18 cellular contexts compared by ENCODE assay signal in the genomic region with DNA sequence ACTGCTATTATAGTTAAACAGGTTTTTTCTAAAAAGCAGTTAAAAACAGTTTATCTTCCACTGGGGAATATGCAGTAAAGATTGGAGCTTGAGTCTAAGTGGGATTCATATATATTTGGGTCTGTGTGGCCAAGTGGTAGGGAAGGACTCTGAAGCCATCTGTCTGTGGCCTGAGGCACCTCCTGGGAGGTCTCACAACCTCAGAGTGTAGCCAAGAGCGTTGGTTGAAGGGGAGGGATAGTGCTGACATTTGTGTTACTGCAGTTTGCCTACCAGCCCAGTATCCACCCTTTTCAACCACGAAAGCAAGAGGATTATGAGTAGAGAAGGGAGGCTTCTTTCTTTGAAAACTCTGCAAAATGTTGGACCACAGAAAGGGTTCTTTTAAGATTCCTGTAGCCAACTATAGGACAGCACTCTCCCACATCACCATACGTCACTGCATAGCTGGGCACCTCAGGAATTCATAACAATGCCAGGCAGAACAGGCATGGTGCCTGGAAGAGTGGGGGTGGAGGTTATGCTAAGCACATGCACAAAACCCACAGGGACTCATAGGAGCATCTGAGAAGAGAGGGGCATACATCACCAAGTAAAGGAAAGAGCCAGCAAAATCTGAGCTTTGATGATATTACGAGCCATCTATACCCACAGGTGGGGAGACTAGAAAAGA.
A peak's percentile ranks its signal among the peaks of the same experiment; 100 is the strongest.
DNase-seq lines count a peak whose midpoint lies in the region; TF ChIP-seq lines count a peak whose summit lies in the region.
"Had no signal": no experiment of that assay in that cellular context is flagged by ENCODE, and none has a peak within 500 bp of the region (broad histone marks: within the 10 kb centered on the region; RNA-seq: fewer than 3 reads in every experiment).

No MANE protein-coding gene starts in this region.

- H3K9ac ChIP-seq in mesendoderm (ENCODE audit: low read length), result no peak overlapping the region

- H3K4me1 Mint-ChIP-seq in MCF 10A (ENCODE audit: insufficient read depth, unreplicated experiment), result no peaks in the 10 kb centered on the region
- H3K4me1 Mint-ChIP-seq: naive B cell had no signal

- H3K4ac ChIP-seq in mesendoderm (ENCODE audit: low read depth, low read length), result no peak overlapping the region

- no peaks in the 10 kb centered on the region for H3K27me3 ChIP-seq in mesendoderm (ENCODE audit: insufficient read depth, low read length, poor library complexity)
- H3K27me3 ChIP-seq: dorsolateral prefrontal cortex, upper lobe of right lung had no signal

- no TSS peak for BruUV-seq in MCF 10A (replicated peaks; lab: Mats Ljungman, UMichigan)

- no peak for TF ChIP-seq CTCF in MCF 10A (IDR thresholded peaks at IDR 0.05; ENCODE audit: unreplicated experiment)

- H3K79me2 ChIP-seq in mesendoderm (ENCODE audit: control insufficient read depth, insufficient read depth, low read length), result no peaks in the 10 kb centered on the region

- H3K4me1 ChIP-seq in mesendoderm (ENCODE audit: control insufficient read depth, low read depth, low read length), result no peaks in the 10 kb centered on the region
- H3K4me1 ChIP-seq: upper lobe of right lung had no signal

- H4K8ac ChIP-seq in mesendoderm (ENCODE audit: low read depth, low read length), result no peak overlapping the region

- no peak overlapping the region for H2BK5ac ChIP-seq in mesendoderm (ENCODE audit: low read length)

- H3K23ac ChIP-seq in mesendoderm (ENCODE audit: low read length), result no peak overlapping the region

- no peak overlapping the region for H3K27ac Mint-ChIP-seq in MCF 10A (ENCODE audit: low read depth, unreplicated experiment)
- H3K27ac Mint-ChIP-seq: H9 had no signal

- H4K5ac ChIP-seq in mesendoderm (ENCODE audit: low read length), result no peak overlapping the region

- H3K27me3 Mint-ChIP-seq in MCF 10A (ENCODE audit: insufficient read depth, unreplicated experiment), result peaks cover 74% of the 10 kb centered on the region

- no peak overlapping the region for H3K18ac ChIP-seq in mesendoderm (ENCODE audit: low read length)

- H2BK120ac ChIP-seq in mesendoderm (ENCODE audit: low read depth, low read length), result no peak overlapping the region

- no peak overlapping the region for H2AK5ac ChIP-seq in mesendoderm (ENCODE audit: low read length)

- H3K36me3 Mint-ChIP-seq in MCF 10A (ENCODE audit: insufficient read depth, unreplicated experiment), result no peaks in the 10 kb centered on the region
- H3K36me3 Mint-ChIP-seq: naive B cell had no signal

- no peaks in the 10 kb centered on the region for H3K9me3 Mint-ChIP-seq in MCF 10A (ENCODE audit: unreplicated experiment)
- H3K9me3 Mint-ChIP-seq: H9 had no signal

- no peak overlapping the region for H2BK15ac ChIP-seq in mesendoderm (replicated peaks; ENCODE audit: low read depth)

- DNase-seq in DMS 273 (lab: John Stamatoyannopoulos, UW; ENCODE audit: unreplicated experiment) (peak; percentile 67), LHCN-M2 (ENCODE audit: low read depth) (peak; percentile 80), MCF 10A (ENCODE audit: unreplicated experiment) (peak; percentile 31), mesendoderm (peak; percentile 43), globus pallidus (ENCODE audit: low spot score) (no peak), foreskin melanocyte (no peak), NCI-H1048 (lab: John Stamatoyannopoulos, UW) (no peak)
- no peak for DNase-seq in activated CD4-positive, CD25-positive, alpha-beta regulatory T cell (lab: John Stamatoyannopoulos, UW)
- DNase-seq: activated CD4-positive, alpha-beta T cell treated with anti-CD3 and anti-CD28 coated beads for 1 hour; amniotic stem cell; DND-41; dorsolateral prefrontal cortex; foreskin fibroblast; H9; naive B cell; NCI-H2107; retina; upper lobe of right lung had no signal

- H3K36me3 ChIP-seq in mesendoderm (ENCODE audit: control insufficient read depth, insufficient read depth, low read length), result no peaks in the 10 kb centered on the region
- H3K36me3 ChIP-seq: upper lobe of right lung had no signal

- POLR2A ChIA-PET in MCF 10A (lab: Yijun Ruan, JAX), result no interaction called here

- intact Hi-C loops in MCF 10A (cut with micrococcal nuclease), result no loop called here

- H3K4me3 ChIP-seq in mesendoderm (ENCODE audit: low read length), result no peak overlapping the region
- H3K4me3 ChIP-seq: dorsolateral prefrontal cortex, upper lobe of right lung had no signal

- no peak overlapping the region for H3K4me3 Mint-ChIP-seq in MCF 10A (ENCODE audit: unreplicated experiment)
- H3K4me3 Mint-ChIP-seq: H9, naive B cell had no signal

- CTCF ChIA-PET in MCF 10A (lab: Yijun Ruan, JAX), result no interaction called here

- H3K27ac ChIP-seq in mesendoderm (ENCODE audit: low read depth, low read length), result no peak overlapping the region
- H3K27ac ChIP-seq: dorsolateral prefrontal cortex, upper lobe of right lung had no signal

- H3K79me1 ChIP-seq in mesendoderm (ENCODE audit: low read length), result no peaks in the 10 kb centered on the region

- WGBS in mesendoderm (ENCODE audit: extremely low coverage, insufficient coverage, low lambda C conversion rate), result no CpG with 5 or more reads among the region's 4 CpGs

- no peak overlapping the region for H3K56ac ChIP-seq in mesendoderm (ENCODE audit: low read length)

- H3K4me2 ChIP-seq in mesendoderm (ENCODE audit: low read length), result no peak overlapping the region

Comparison
In these comparisons a context has a peak if more than half of its experiments do, and no peak if none do; other contexts are left out.
1. DNase-seq: peak in DMS 273 (single experiment), LHCN-M2 (single experiment), MCF 10A (single experiment) and mesendoderm (single experiment); none in activated CD4-positive, CD25-positive, alpha-beta regulatory T cell (0 of 4), globus pallidus (single experiment), foreskin melanocyte (single experiment) and NCI-H1048 (single experiment).